Comparison of ENCODE assay signal across 8 cellular contexts in the genomic region with DNA sequence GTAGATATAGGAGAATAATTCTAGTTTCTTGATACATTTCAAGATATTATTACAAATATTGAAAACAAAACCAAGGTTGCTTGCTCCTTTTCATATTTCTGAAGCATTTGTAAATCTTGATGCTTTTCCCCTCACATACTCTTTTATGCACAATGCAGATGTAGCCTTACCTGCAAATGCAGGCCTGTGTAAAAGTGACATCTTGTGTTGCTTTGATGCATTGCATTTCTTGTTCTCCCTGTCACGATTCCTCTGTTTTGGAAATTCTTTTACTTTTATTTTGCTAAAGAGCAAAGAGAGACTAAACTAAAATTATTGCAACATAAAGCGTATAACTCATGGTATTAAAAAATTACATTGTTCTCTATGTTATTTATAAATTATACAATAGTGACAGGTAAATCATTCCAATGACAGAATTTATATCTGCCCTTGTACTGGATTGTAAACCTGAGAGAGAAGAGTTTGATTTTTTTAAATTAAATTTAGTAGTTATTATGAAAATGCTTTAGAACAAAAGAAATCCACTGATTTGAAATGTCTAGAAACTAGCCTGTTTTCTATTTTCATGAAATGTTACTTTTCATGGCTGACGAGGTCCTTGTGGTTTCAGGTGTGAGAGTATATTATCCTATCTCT.
DNase-seq lines count a peak whose midpoint lies in the region; ATAC-seq and TF ChIP-seq lines count a peak whose summit lies in the region.

No MANE protein-coding gene starts in this region.

- POLR2A ChIA-PET in PC-9 (lab: Charles Lee; ENCODE audit: unreplicated experiment) = no interaction called here

- no peaks in the 10 kb centered on the region; the same call in 1 of the 2 replicates for H4K20me1 ChIP-seq in PC-9 (ENCODE audit: insufficient read depth)

- TF ChIP-seq CTCF in heart left ventricle (IDR thresholded peaks at IDR 0.05) (peak in 10 of 12 donors; percentile 31 to 61 (median 50)), PC-9 (conservative IDR thresholded peaks at IDR 0.05) (peak; percentile 49; the same call in 1 of the 2 replicates), fibroblast of pulmonary artery (IDR thresholded peaks at IDR 0.05; ENCODE audit: low read length, missing control alignments) (peak; percentile 85), transverse colon (IDR thresholded peaks at IDR 0.05) (peak in 4 of 5 experiments; percentile 17 to 31 (median 26))

- peaks cover 0 to 4% (median 0%) of the 10 kb centered on the region in 12 donors for H3K9me3 ChIP-seq in heart left ventricle
- H3K9me3 ChIP-seq in PC-9 (ENCODE audit: insufficient read depth, low read depth) = no peaks in the 10 kb centered on the region
- H3K9me3 ChIP-seq in transverse colon = no peaks in the 10 kb centered on the region

- CTCF ChIA-PET in PC-9 (lab: Charles Lee) = no interaction called here

- BruUV-seq in PC-9 (replicated peaks; lab: Mats Ljungman, UMichigan) = no TSS peak

- no peak for ATAC-seq in heart left ventricle
- ATAC-seq in Right ventricle myocardium inferior = no peak
- ATAC-seq in GM21717 (IDR thresholded peaks at IDR 0.05; ENCODE audit: unreplicated experiment) = no peak
- ATAC-seq in GM19455 (IDR thresholded peaks at IDR 0.05; ENCODE audit: unreplicated experiment) = no peak

- H3K4me3 ChIP-seq in heart left ventricle (no peak overlapping the region), PC-9 (no peak overlapping the region), fibroblast of pulmonary artery (replicated peaks; ENCODE audit: low read depth, low read length) (no peak overlapping the region), transverse colon (no peak overlapping the region)

- H3K36me3 ChIP-seq in heart left ventricle (no peaks in the 10 kb centered on the region), PC-9 (ENCODE audit: low read depth) (no peaks in the 10 kb centered on the region), transverse colon (no peaks in the 10 kb centered on the region)

- H3K4me1 ChIP-seq in heart left ventricle (no peaks in the 10 kb centered on the region), PC-9 (replicated peaks; ENCODE audit: insufficient read depth) (no peaks in the 10 kb centered on the region), transverse colon (no peaks in the 10 kb centered on the region)

- no peak overlapping the region for H2AFZ ChIP-seq in PC-9

- no peaks in the 10 kb centered on the region for H3K9me2 ChIP-seq in PC-9 (ENCODE audit: insufficient read depth)

- TF ChIP-seq EP300 in transverse colon (IDR thresholded peaks at IDR 0.05; ENCODE audit: low read depth) = no peak

- DNase-seq in heart left ventricle (no peak), Right ventricle myocardium inferior (ENCODE audit: missing footprints) (no peak), PC-9 (no peak), fibroblast of pulmonary artery (ENCODE audit: low read depth) (peak; percentile 73), transverse colon (no peak)
- DNase-seq in activated effector memory CD4-positive, alpha-beta T cell treated with anti-CD3 and anti-CD28 coated beads, Interleukin-2, amount 50 U/mL, for 16 hours = no peak

- H3K27ac ChIP-seq in heart left ventricle (no peak overlapping the region), PC-9 (no peak overlapping the region), transverse colon (no peak overlapping the region)

- WGBS in heart left ventricle, 4 donors = 66 to 74% (median 71%) methylated on average over 3 of the region's 3 CpGs
- 66 to 71% methylated on average over 3 of the region's 3 CpGs for WGBS in transverse colon (ENCODE audit: low coverage in 1 of 2), 2 donors

- in situ Hi-C loops in transverse colon (cut with MboI; ENCODE audit: low pct_ligation_motif_present in 1 of 4, low pct_unique_long_range_greater_than_20kb in 1 of 4, low sequenced_read_pairs in 3 of 4) = loop anchor here in 1 of 4 donors (25.0 kb wide), 2 partner anchors 463 to 763 kb away; no protein-coding TSS in a partner anchor

- TF ChIP-seq POLR2A in heart left ventricle (IDR thresholded peaks at IDR 0.05) (no peak), transverse colon (IDR thresholded peaks at IDR 0.05) (no peak)

- no peaks in the 10 kb centered on the region for H3K27me3 ChIP-seq in heart left ventricle
- H3K27me3 ChIP-seq in PC-9 (ENCODE audit: insufficient read depth, low read depth) = no peaks in the 10 kb centered on the region
- H3K27me3 ChIP-seq in transverse colon = no peaks in the 10 kb centered on the region

- no peaks in the 10 kb centered on the region for H3F3A ChIP-seq in PC-9 (ENCODE audit: insufficient read depth, low read depth)

- H3K4me2 ChIP-seq in PC-9 = no peak overlapping the region

- H3K79me2 ChIP-seq in PC-9 (ENCODE audit: low read depth) = no peaks in the 10 kb centered on the region

- intact Hi-C loops in heart left ventricle (cut with DNase I) = loop anchor here in 8 of 10 donors (5.0 to 10.0 kb wide), 4 partner anchors 321 to 461 kb away; no protein-coding TSS in a partner anchor
- intact Hi-C loops in Right ventricle myocardium inferior (cut with DNase I) = loop anchor here (2.0 to 10.0 kb wide), 2 partner anchors 431 to 463 kb away; no protein-coding TSS in a partner anchor
- intact Hi-C loops in PC-9 (cut with micrococcal nuclease; ENCODE audit: unreplicated experiment) = loop anchor here (1.0 to 10.0 kb wide), 3 partner anchors 462 to 911 kb away; no protein-coding TSS in a partner anchor
- intact Hi-C loops in transverse colon (cut with DNase I; ENCODE audit: low total_unique reads) = no loop called here

Comparison
In these comparisons a context has a peak if more than half of its experiments do, and no peak if none do; other contexts are left out.
1. CTCF ChIP-seq: peak in every context shown above with its lines; median percentile 85 in fibroblast of pulmonary artery; 50 in heart left ventricle; 49 in PC-9; 26 in transverse colon.